ENCODE assay signal across 8 cellular contexts in the genomic region with DNA sequence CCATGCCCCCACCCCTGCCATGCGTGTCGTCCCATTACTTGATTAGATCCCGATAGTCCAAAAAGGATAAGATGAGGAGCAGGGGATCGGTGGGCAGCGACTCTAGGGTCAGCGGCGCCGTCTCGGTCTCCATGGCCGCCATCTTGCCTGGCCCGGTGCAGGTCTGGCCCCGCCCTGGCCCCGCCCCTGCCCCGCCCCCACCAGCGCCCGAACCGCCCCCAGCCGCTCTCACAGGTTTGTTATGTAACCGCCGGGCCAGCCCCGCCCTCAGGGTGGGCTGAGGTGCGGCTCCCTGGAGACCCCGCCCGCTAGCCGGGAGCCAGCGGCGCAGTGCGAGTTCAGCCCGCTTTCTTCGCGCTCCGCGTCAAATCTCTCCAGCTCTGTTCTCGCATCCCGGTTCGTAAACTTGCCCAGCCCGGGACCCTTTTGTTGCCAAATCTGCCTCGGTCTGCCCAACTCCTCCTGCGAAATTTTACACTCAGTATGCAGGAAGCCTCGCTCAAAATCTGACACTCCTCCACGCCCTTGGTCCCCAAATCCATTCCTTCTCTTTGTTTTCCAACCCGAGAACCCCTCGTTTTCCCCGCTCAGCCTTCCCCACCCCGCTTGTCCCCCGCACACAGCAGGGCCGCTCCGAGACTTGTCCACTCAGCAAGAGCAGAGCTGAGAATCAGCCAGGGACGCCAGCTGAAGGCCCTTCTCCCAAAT. TPM values are rescaled to one million over a fixed set of nuclear protein-coding genes. Genes with fewer than 3 reads are reported as not detected.
DNase-seq lines count a peak whose midpoint lies in the region; ATAC-seq and TF ChIP-seq lines count a peak whose summit lies in the region.

A gene with protein sequence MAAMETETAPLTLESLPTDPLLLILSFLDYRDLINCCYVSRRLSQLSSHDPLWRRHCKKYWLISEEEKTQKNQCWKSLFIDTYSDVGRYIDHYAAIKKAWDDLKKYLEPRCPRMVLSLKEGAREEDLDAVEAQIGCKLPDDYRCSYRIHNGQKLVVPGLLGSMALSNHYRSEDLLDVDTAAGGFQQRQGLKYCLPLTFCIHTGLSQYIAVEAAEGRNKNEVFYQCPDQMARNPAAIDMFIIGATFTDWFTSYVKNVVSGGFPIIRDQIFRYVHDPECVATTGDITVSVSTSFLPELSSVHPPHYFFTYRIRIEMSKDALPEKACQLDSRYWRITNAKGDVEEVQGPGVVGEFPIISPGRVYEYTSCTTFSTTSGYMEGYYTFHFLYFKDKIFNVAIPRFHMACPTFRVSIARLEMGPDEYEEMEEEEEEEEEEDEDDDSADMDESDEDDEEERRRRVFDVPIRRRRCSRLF (minus strand): TSS at position 165 of the 708 bp plus-strand sequence. CDS start 23 bp downstream, at position 142.

- peaks cover 33% of the 10 kb centered on the region for H3K27me3 ChIP-seq in iPS-18a (ENCODE audit: control insufficient read depth, insufficient read depth, low read length)
- H3K27me3 ChIP-seq in skeletal muscle satellite cell (ENCODE audit: control insufficient read depth, insufficient read depth, low read length) = no peaks in the 10 kb centered on the region

- H3K4me2 ChIP-seq in skeletal muscle satellite cell (ENCODE audit: low read length) = peak within 1 kb of the TSS; percentile 95

- peak within 1 kb of the TSS; percentile 60 for H3K9ac ChIP-seq in iPS-18a (ENCODE audit: low read length)
- peak within 1 kb of the TSS; percentile 80 for H3K9ac ChIP-seq in skeletal muscle satellite cell (ENCODE audit: low read depth, low read length)

- H3K4me3 ChIP-seq in iPS-18a (ENCODE audit: low read length) (peak within 1 kb of the TSS; percentile 82), skeletal muscle satellite cell (ENCODE audit: low read length) (peak within 1 kb of the TSS; percentile 94)

- peaks cover 12% of the 10 kb centered on the region for H3K4me1 ChIP-seq in iPS-18a (ENCODE audit: control insufficient read depth, low read depth, low read length)
- H3K4me1 ChIP-seq in skeletal muscle satellite cell (ENCODE audit: control insufficient read depth, insufficient read depth, low read length) = peaks cover 27% of the 10 kb centered on the region

- no peak for TF ChIP-seq CTCF in 22Rv1 (IDR thresholded peaks at IDR 0.05)
- TF ChIP-seq CTCF in VCaP (conservative IDR thresholded peaks at IDR 0.05) = no peak

- in situ Hi-C loops in T47D (cut with HindIII; ENCODE audit: low pct_unique_long_range_greater_than_20kb, low sequenced_read_pairs) = no loop called here

- H3K9me3 ChIP-seq in iPS-18a (ENCODE audit: control insufficient read depth, low read depth, low read length) (no peaks in the 10 kb centered on the region), skeletal muscle satellite cell (replicated peaks; ENCODE audit: low read length) (no peaks in the 10 kb centered on the region)

- DNase-seq in NCI-H2171 treated with DMSO at 0.1 percent for 48 hours (lab: John Stamatoyannopoulos, UW) (peak; percentile 95), T47D (ENCODE audit: low read depth in 1 of 2, low spot score in 1 of 2) (peak; percentile 92 to 94)

- H3K36me3 ChIP-seq in iPS-18a (ENCODE audit: control insufficient read depth, low read depth, low read length) = no peaks in the 10 kb centered on the region
- H3K36me3 ChIP-seq in skeletal muscle satellite cell (ENCODE audit: insufficient read depth, low read length) = peaks cover 2% of the 10 kb centered on the region

- H3K27ac ChIP-seq in 22Rv1 (peak within 1 kb of the TSS; percentile 40), VCaP (peak within 1 kb of the TSS; percentile 74), iPS-18a (ENCODE audit: low read length) (no peak within 1 kb of the TSS)

- ATAC-seq in GM18867 (IDR thresholded peaks at IDR 0.05; ENCODE audit: unreplicated experiment) (peak; percentile 74), HG03103 (IDR thresholded peaks at IDR 0.05; ENCODE audit: low read depth, unreplicated experiment) (peak; percentile 69)

RNA-seq across cellular contexts. Expression of the gene that starts here (rescaled TPM):
- 23.3 and 23.6 TPM in 2 replicates for total RNA-seq in skeletal muscle satellite cell (2012; rRNA removed)
